ENCODE assay signal across 9 cellular contexts in genomic region chr5:41510176-41510831, GRCh38. TPM values are rescaled to one million over a fixed set of nuclear protein-coding genes. Genes with fewer than 3 reads are reported as not detected.
DNase-seq lines count a peak whose midpoint lies in the region; ATAC-seq, FAIRE-seq and TF ChIP-seq lines count a peak whose summit lies in the region.
"Had no signal": no experiment of that assay in that cellular context is flagged by ENCODE, and none has a peak within 500 bp of the region (broad histone marks: within the 10 kb centered on the region; RNA-seq: fewer than 3 reads in every experiment).

Gene PLCXD3, minus strand, starts transcription at chr5:41510601. Its CDS starts 75 bp downstream, at chr5:41510526.

- POLR2A ChIA-PET in AG04449 (lab: Yijun Ruan, JAX), result no interaction called here

- TF ChIP-seq CTCF in AG04449 (IDR thresholded peaks at IDR 0.05; ENCODE audit: insufficient read depth, low read length, missing control alignments) (no peak), right lobe of liver (IDR thresholded peaks at IDR 0.05) (no peak), uterus (IDR thresholded peaks at IDR 0.05) (no peak)

- H3K27me3 ChIP-seq in right lobe of liver (peaks cover 0 to 11% of the 10 kb centered on the region in 2 donors), uterus (no peaks in the 10 kb centered on the region)

- intact Hi-C loops in right lobe of liver (cut with DNase I) (no loop called here), uterus (cut with DNase I; ENCODE audit: low total_unique reads) (no loop called here)

- no peak for TF ChIP-seq POLR2A in right lobe of liver (IDR thresholded peaks at IDR 0.05)
- no peak for TF ChIP-seq POLR2A in uterus (IDR thresholded peaks at IDR 0.05)
- TF ChIP-seq POLR2A in GM12891 (IDR thresholded peaks at IDR 0.05; ENCODE audit: low read depth, low read length), result no peak

- 6% methylated on average over 12 of the region's 41 CpGs for WGBS in right lobe of liver (ENCODE audit: insufficient coverage, low coverage, low lambda C conversion rate, missing lambda C conversion rate)

- DNase-seq in AG04449 (ENCODE audit: low read depth, low spot score) (no peak), NCI-H1436 treated with DMSO at 0.1 percent for 48 hours (lab: John Stamatoyannopoulos, UW) (peak; percentile 31), cerebellum (ENCODE audit: low spot score) (peak; percentile 74), right lobe of liver (peak in 2 of 3 donors; percentile 21 to 56), uterus (no peak), NOMO-1 treated with DMSO at 0.1 percent for 48 hours (lab: John Stamatoyannopoulos, UW; ENCODE audit: unreplicated experiment) (no peak), GM12891 (ENCODE audit: insufficient read length, low spot score) (no peak)

- H3K4me1 ChIP-seq in right lobe of liver, result peaks cover 0 to 10% (median 3%) of the 10 kb centered on the region in 4 donors
- H3K4me1 ChIP-seq in uterus, result peaks cover 0 to 5% of the 10 kb centered on the region in 2 donors

- H3K36me3 ChIP-seq in right lobe of liver, result no peaks in the 10 kb centered on the region
- no peaks in the 10 kb centered on the region for H3K36me3 ChIP-seq in uterus

- ATAC-seq in right lobe of liver, result peak; percentile 75 to 80 (median 78)
- ATAC-seq in HG03095 (IDR thresholded peaks at IDR 0.05; ENCODE audit: unreplicated experiment), result no peak

- H3K27ac ChIP-seq in right lobe of liver (no peak within 1 kb of the TSS), uterus (no peak within 1 kb of the TSS)

- no peak for FAIRE-seq in GM12891 (lab: Jason Lieb, UNC)
- FAIRE-seq: G401.6 had no signal

- peak within 1 kb of the TSS; percentile 15; the same call in 1 of the 2 replicates for H3K4me3 ChIP-seq in AG04449 (ENCODE audit: low read depth, low read length)
- H3K4me3 ChIP-seq in right lobe of liver, result peak within 1 kb of the TSS; percentile 20 to 46 (median 32)
- peak within 1 kb of the TSS; percentile 15 to 56 for H3K4me3 ChIP-seq in uterus

- no peaks in the 10 kb centered on the region for H3K9me3 ChIP-seq in right lobe of liver
- H3K9me3 ChIP-seq in uterus, result no peaks in the 10 kb centered on the region

- CTCF ChIA-PET in AG04449 (lab: Yijun Ruan, JAX), result no interaction called here

TF ChIP-seq in GM12891, 5 proteins besides CTCF, POLR2A, EP300 and RAD21:
- no peak for TF ChIP-seq SPI1 (IDR thresholded peaks at IDR 0.05; ENCODE audit: low read depth, low read length)
- TF ChIP-seq TAF1 (IDR thresholded peaks at IDR 0.05; ENCODE audit: low read depth, low read length), result no peak
- no peak for TF ChIP-seq POLR2AphosphoS5 (IDR thresholded peaks at IDR 0.05; ENCODE audit: low read depth, low read length)
- no peak for TF ChIP-seq PAX5 (IDR thresholded peaks at IDR 0.05; ENCODE audit: insufficient read depth, low read length, severe bottlenecking)
- TF ChIP-seq POU2F2 (IDR thresholded peaks at IDR 0.05; ENCODE audit: low read depth, low read length), result no peak
TF ChIP-seq in GM12891: peak in this region for 0.

RNA-seq across cellular contexts. Expression of gene PLCXD3, which starts in this region (rescaled TPM):
- total RNA-seq in cerebellum (10.6 TPM), right lobe of liver (1 to 10 TPM in 4 of 6 experiments, under 1 TPM in 2; 0.27 to 3.5 (median 1.1) TPM), uterus (10 to 100 TPM in 2 of 4 donors, 1 to 10 TPM in 1, under 1 TPM in 1; 0.55 to 13.2 (median 7.5) TPM)
- polyA plus RNA-seq in GM12891 (2012; ENCODE audit: low read depth, missing spikeins), result not detected

Comparison
In these comparisons a context has a peak if more than half of its experiments do, and no peak if none do; other contexts are left out.
1. DNase-seq: peak in NCI-H1436 treated with DMSO at 0.1 percent for 48 hours (single experiment), cerebellum (single experiment) and right lobe of liver (2 of 3); none in AG04449 (single experiment), uterus (0 of 2), NOMO-1 treated with DMSO at 0.1 percent for 48 hours (single experiment) and GM12891 (single experiment).
2. Peak in every context shown above with its lines, with median percentiles within 50 percentile points of each other: H3K4me3 ChIP-seq.